In genomic region chr7:104878577-104878976, GRCh38 we compare ENCODE assay signal across 15 cellular contexts.
A peak's percentile ranks its signal among the peaks of the same experiment; 100 is the strongest.
DNase-seq lines count a peak whose midpoint lies in the region; ATAC-seq and TF ChIP-seq lines count a peak whose summit lies in the region.
"Had no signal": no experiment of that assay in that cellular context is flagged by ENCODE, and none has a peak within 500 bp of the region (broad histone marks: within the 10 kb centered on the region; RNA-seq: fewer than 3 reads in every experiment).

No MANE protein-coding gene starts in this region.

- H3K4me3 ChIP-seq in SK-N-SH (ENCODE audit: low read depth in 2 of 2, low read length in 1 of 2), result no peak overlapping the region
- no peak overlapping the region for H3K4me3 ChIP-seq in CD8-positive, alpha-beta T cell (ENCODE audit: low read depth, low read length)
- H3K4me3 ChIP-seq: ascending aorta, thoracic aorta had no signal

- TF ChIP-seq RAD21 in SK-N-SH (IDR thresholded peaks at IDR 0.05; ENCODE audit: low read length), result no peak

- no peak for TF ChIP-seq CTCF in SK-N-SH (IDR thresholded peaks at IDR 0.05)
- TF ChIP-seq CTCF in CD8-positive, alpha-beta T cell (IDR thresholded peaks at IDR 0.05), result no peak

- no peaks in the 10 kb centered on the region for H4K20me1 ChIP-seq in SK-N-SH (ENCODE audit: insufficient read depth)

- H3F3A ChIP-seq in SK-N-SH (replicated peaks; ENCODE audit: insufficient read depth), result no peaks in the 10 kb centered on the region

- ATAC-seq in SK-N-SH treated with all-trans-retinoic acid at 6 μM for 48 hours (no peak), GM19468 (IDR thresholded peaks at IDR 0.05; ENCODE audit: extremely low read depth, unreplicated experiment) (peak; percentile 81), HG03025 (IDR thresholded peaks at IDR 0.05; ENCODE audit: low FRiP score, unreplicated experiment) (peak; percentile 72), esophagus mucosa (no peak)
- ATAC-seq in CD8-positive, alpha-beta T cell, result no peak
- ATAC-seq: HCT116 had no signal

- H3K4me1 Mint-ChIP-seq in activated CD4-positive, alpha-beta memory T cell treated with anti-CD3 and anti-CD28 coated beads for 36 hours (ENCODE audit: low read depth), result peaks cover 12% of the 10 kb centered on the region
- peaks cover 5% of the 10 kb centered on the region for H3K4me1 Mint-ChIP-seq in CD8-positive, alpha-beta T cell (ENCODE audit: low read depth)

- no peaks in the 10 kb centered on the region for H3K9me2 ChIP-seq in SK-N-SH

- POLR2A ChIA-PET in SK-N-SH (lab: Yijun Ruan, JAX), result no interaction called here
- POLR2A ChIA-PET in activated CD4-positive, alpha-beta memory T cell treated with anti-CD3 and anti-CD28 coated beads for 36 hours (lab: Charles Lee), result interaction anchor here (1.0 kb wide), 1 partner anchor 105 kb away, joined by 3 read pairs; no protein-coding TSS in a partner anchor
- POLR2A ChIA-PET in CD8-positive, alpha-beta T cell (lab: Charles Lee), result no interaction called here

- no peaks in the 10 kb centered on the region for H3K36me3 ChIP-seq in SK-N-SH (replicated peaks in 1 of 2; ENCODE audit: control insufficient read depth in 1 of 2, insufficient read depth in 2 of 2, low read length in 1 of 2)
- no peaks in the 10 kb centered on the region for H3K36me3 ChIP-seq in CD8-positive, alpha-beta T cell (ENCODE audit: insufficient read depth, low read length)
- H3K36me3 ChIP-seq: ascending aorta, thoracic aorta had no signal

- H3K9ac ChIP-seq in SK-N-SH, result no peak overlapping the region

- peak overlapping the region; percentile 45 for H3K4me3 Mint-ChIP-seq in activated CD4-positive, alpha-beta memory T cell treated with anti-CD3 and anti-CD28 coated beads for 36 hours
- no peak overlapping the region for H3K4me3 Mint-ChIP-seq in CD8-positive, alpha-beta T cell
- H3K4me3 Mint-ChIP-seq: neural crest cell had no signal

- no peaks in the 10 kb centered on the region for H3K27me3 Mint-ChIP-seq in activated CD4-positive, alpha-beta memory T cell treated with anti-CD3 and anti-CD28 coated beads for 36 hours
- H3K27me3 Mint-ChIP-seq in CD8-positive, alpha-beta T cell (ENCODE audit: low read depth), result peaks cover 3% of the 10 kb centered on the region

- peaks cover 4% of the 10 kb centered on the region; the same call in 1 of the 2 replicates for H3K27me3 ChIP-seq in SK-N-SH (ENCODE audit: insufficient read depth)
- no peaks in the 10 kb centered on the region for H3K27me3 ChIP-seq in CD8-positive, alpha-beta T cell (ENCODE audit: insufficient read depth, low read length)
- H3K27me3 ChIP-seq: ascending aorta had no signal

- H3K79me2 ChIP-seq in SK-N-SH (ENCODE audit: insufficient read depth), result no peaks in the 10 kb centered on the region

- no peak overlapping the region for H2AFZ ChIP-seq in SK-N-SH (ENCODE audit: low read depth)

- H3K27ac ChIP-seq in SK-N-SH (ENCODE audit: low read depth in 2 of 2, low read length in 1 of 2), result no peak overlapping the region
- H3K27ac ChIP-seq in CD8-positive, alpha-beta T cell (ENCODE audit: low read depth, low read length), result no peak overlapping the region
- H3K27ac ChIP-seq: 22Rv1, ascending aorta, thoracic aorta had no signal

- no peaks in the 10 kb centered on the region for H3K9me3 Mint-ChIP-seq in activated CD4-positive, alpha-beta memory T cell treated with anti-CD3 and anti-CD28 coated beads for 36 hours
- peaks cover 5% of the 10 kb centered on the region for H3K9me3 Mint-ChIP-seq in CD8-positive, alpha-beta T cell
- H3K9me3 Mint-ChIP-seq: neural crest cell had no signal

- no peaks in the 10 kb centered on the region for H3K36me3 Mint-ChIP-seq in activated CD4-positive, alpha-beta memory T cell treated with anti-CD3 and anti-CD28 coated beads for 36 hours
- H3K36me3 Mint-ChIP-seq in CD8-positive, alpha-beta T cell, result no peaks in the 10 kb centered on the region

- TF ChIP-seq EP300 in SK-N-SH (IDR thresholded peaks at IDR 0.05; ENCODE audit: borderline replicate concordance in 1 of 2, low read depth in 1 of 2, low read length in 1 of 2), result no peak

- no peaks in the 10 kb centered on the region for H3K4me1 ChIP-seq in SK-N-SH (ENCODE audit: control insufficient read depth in 1 of 2, insufficient read depth in 2 of 2, low read depth in 1 of 2, low read length in 1 of 2)
- no peaks in the 10 kb centered on the region for H3K4me1 ChIP-seq in CD8-positive, alpha-beta T cell (ENCODE audit: insufficient read depth, low read length)
- H3K4me1 ChIP-seq: ascending aorta had no signal

- CTCF ChIA-PET in SK-N-SH (lab: Yijun Ruan, JAX), result interaction anchor here (1.3 to 12.8 kb wide), 3 partner anchors 31 to 647 kb away, joined by 3 to 374 read pairs (median 6); no protein-coding TSS in a partner anchor
- CTCF ChIA-PET in activated CD4-positive, alpha-beta memory T cell treated with anti-CD3 and anti-CD28 coated beads for 36 hours (lab: Charles Lee), result interaction anchor here (0.9 to 1.4 kb wide), 5 partner anchors 10 to 647 kb away, joined by 3 to 6 read pairs (median 4); no protein-coding TSS in a partner anchor
- CTCF ChIA-PET in CD8-positive, alpha-beta T cell (lab: Charles Lee), result interaction anchor here (0.8 to 3.2 kb wide), 3 partner anchors 9 to 44 kb away, joined by 3 to 26 read pairs (median 3); no protein-coding TSS in a partner anchor

- 0 out of 2 replicates have a peak overlapping the region, but pooled peaks have one; percentile 2 for H3K4me2 ChIP-seq in SK-N-SH

- DNase-seq in SK-N-SH (no peak), AG20443 (ENCODE audit: low spot score) (no peak)
- DNase-seq in activated CD4-positive, alpha-beta memory T cell treated with anti-CD3 and anti-CD28 coated beads for 36 hours, result peak; percentile 27
- DNase-seq in CD8-positive, alpha-beta T cell, result no peak
- DNase-seq: DND-41; stimulated activated CD4-positive, alpha-beta T cell treated with anti-CD3 and anti-CD28 coated beads, Interleukin-2, amount 100 ng/mL, for 24 hours had no signal

- H3K27ac Mint-ChIP-seq in activated CD4-positive, alpha-beta memory T cell treated with anti-CD3 and anti-CD28 coated beads for 36 hours, result no peak overlapping the region
- no peak overlapping the region for H3K27ac Mint-ChIP-seq in CD8-positive, alpha-beta T cell

- 26% methylated on average over 3 of the region's 3 CpGs for WGBS in SK-N-SH (ENCODE audit: low lambda C conversion rate)

- intact Hi-C loops in activated CD4-positive, alpha-beta memory T cell treated with anti-CD3 and anti-CD28 coated beads for 36 hours (cut with micrococcal nuclease), result no loop called here
- intact Hi-C loops in CD8-positive, alpha-beta T cell (cut with DNase I, micrococcal nuclease), result no loop called here

- 0 out of 2 replicates have a peak, but pooled peaks cover 5% of the 10 kb centered on the region for H3K9me3 ChIP-seq in SK-N-SH
- H3K9me3 ChIP-seq in CD8-positive, alpha-beta T cell (ENCODE audit: low read length), result no peaks in the 10 kb centered on the region

TF ChIP-seq in SK-N-SH, 30 proteins besides CTCF, POLR2A, EP300 and RAD21 (continues in another document):
- TF ChIP-seq IRF3 (IDR thresholded peaks at IDR 0.05; ENCODE audit: low read depth, low read length) (no peak), FOXJ3 (CRISPR knock-in tag; IDR thresholded peaks at IDR 0.05) (no peak), EZH2phosphoT487 (IDR thresholded peaks at IDR 0.05; ENCODE audit: borderline replicate concordance, low read depth) (no peak), RFX5 (IDR thresholded peaks at IDR 0.05; ENCODE audit: low read length) (no peak), TEAD4 (IDR thresholded peaks at IDR 0.05; ENCODE audit: borderline replicate concordance, insufficient read depth) (no peak), TAF1 (IDR thresholded peaks at IDR 0.05; ENCODE audit: borderline replicate concordance, low read depth, low read length) (no peak), YY1 (IDR thresholded peaks at IDR 0.05; ENCODE audit: low read depth) (no peak), TCF12 (IDR thresholded peaks at IDR 0.05) (no peak), FOXM1 (IDR thresholded peaks at IDR 0.05; ENCODE audit: low read depth) (no peak), RCOR1 (IDR thresholded peaks at IDR 0.05; ENCODE audit: low read length) (no peak), GATA2 (CRISPR knock-in tag; IDR thresholded peaks at IDR 0.05) (no peak), NRF1 (IDR thresholded peaks at IDR 0.05; ENCODE audit: low read depth, low read length) (no peak)

TF ChIP-seq in SK-N-SH treated with all-trans-retinoic acid at 6 μM for 48 hours, 23 proteins besides CTCF, POLR2A, EP300 and RAD21:
- TF ChIP-seq TCF4 (CRISPR knock-in tag; IDR thresholded peaks at IDR 0.05; ENCODE audit: borderline replicate concordance) (no peak), ESRRG (CRISPR knock-in tag; IDR thresholded peaks at IDR 0.05) (no peak), ISL1 (CRISPR knock-in tag; IDR thresholded peaks at IDR 0.05) (no peak)

Comparison
In these comparisons a context has a peak if more than half of its experiments do, and no peak if none do; other contexts are left out.
1. ATAC-seq: peak in GM19468 (single experiment) and HG03025 (single experiment); none in SK-N-SH treated with all-trans-retinoic acid at 6 μM for 48 hours (single experiment), CD8-positive, alpha-beta T cell (single experiment) and esophagus mucosa (single experiment).